15 cellular contexts compared by ENCODE assay signal in genomic region chr1:173601588-173601987, GRCh38. TPM values are rescaled to one million over a fixed set of nuclear protein-coding genes. Genes with fewer than 3 reads are reported as not detected.
A peak's percentile ranks its signal among the peaks of the same experiment; 100 is the strongest.
DNase-seq lines count a peak whose midpoint lies in the region; ATAC-seq and TF ChIP-seq lines count a peak whose summit lies in the region.
"Had no signal": no experiment of that assay in that cellular context is flagged by ENCODE, and none has a peak within 500 bp of the region (broad histone marks: within the 10 kb centered on the region; RNA-seq: fewer than 3 reads in every experiment).

No MANE protein-coding gene starts in this region.

- H3K4me1 Mint-ChIP-seq in activated B cell treated with CpG ODN at 0.5 μM for 24 hours: peaks cover 18% of the 10 kb centered on the region
- H3K4me1 Mint-ChIP-seq: WTC11 had no signal

- H3K27ac ChIP-seq in RWPE1: no peak overlapping the region
- H3K27ac ChIP-seq: SJCRH30 had no signal

- peaks cover 8% of the 10 kb centered on the region for H3K27me3 Mint-ChIP-seq in activated B cell treated with CpG ODN at 0.5 μM for 24 hours

- TF ChIP-seq CTCF in GM10248 (IDR thresholded peaks at IDR 0.05; ENCODE audit: control extremely low read depth, extremely low read depth, low read depth, missing control alignments) (no peak), activated B cell treated with CpG ODN at 0.5 μM for 24 hours (IDR thresholded peaks at IDR 0.05) (no peak), RWPE1 (conservative IDR thresholded peaks at IDR 0.05; ENCODE audit: low read depth) (no peak)

- DNase-seq in GM10248 (ENCODE audit: extremely low spot score) (peak; percentile 15), activated B cell treated with CpG ODN at 0.5 μM for 24 hours (no peak), SIG-M5 treated with dmso at 0.1 percent for 504 hours (lab: John Stamatoyannopoulos, UW; ENCODE audit: unreplicated experiment) (no peak), RWPE1 (ENCODE audit: low spot score) (no peak), germinal center (ENCODE audit: low spot score) (no peak), OCI-M2 (lab: John Stamatoyannopoulos, UW; ENCODE audit: unreplicated experiment) (no peak)
- DNase-seq: aorta; foreskin fibroblast; GOT3; NCI-H226; SJCRH30; stimulated activated naive CD8-positive, alpha-beta T cell treated with anti-CD3 and anti-CD28 coated beads, Interleukin-15, Interleukin-2, amounts not matched to agents 100 U/mL and 50 U/mL, for 24 hours had no signal

- intact Hi-C loops in activated B cell treated with CpG ODN at 0.5 μM for 24 hours (cut with micrococcal nuclease): no loop called here

- H3K4me3 Mint-ChIP-seq in activated B cell treated with CpG ODN at 0.5 μM for 24 hours: no peak overlapping the region
- H3K4me3 Mint-ChIP-seq: WTC11 had no signal

- CTCF ChIA-PET in GM10248 (lab: Yijun Ruan, JAX) (no interaction called here), activated B cell treated with CpG ODN at 0.5 μM for 24 hours (lab: Charles Lee) (no interaction called here), RWPE1 (lab: Yijun Ruan, JAX) (no interaction called here)

- peak; percentile 55 for ATAC-seq in GM21423 (IDR thresholded peaks at IDR 0.05; ENCODE audit: unreplicated experiment)
- ATAC-seq in HG03159 (IDR thresholded peaks at IDR 0.05; ENCODE audit: unreplicated experiment): peak; percentile 70
- ATAC-seq in activated B cell treated with CpG ODN at 0.5 μM for 24 hours (ENCODE audit: low read depth): peak; percentile 21
- ATAC-seq: stimulated activated naive CD8-positive, alpha-beta T cell treated with anti-CD3 and anti-CD28 coated beads, Interleukin-15, Interleukin-2, amounts not matched to agents 100 U/mL and 50 U/mL, for 24 hours; WTC11 had no signal

- H3K27ac Mint-ChIP-seq in activated B cell treated with CpG ODN at 0.5 μM for 24 hours: no peak overlapping the region
- H3K27ac Mint-ChIP-seq: WTC11 had no signal

- H3K36me3 Mint-ChIP-seq in activated B cell treated with CpG ODN at 0.5 μM for 24 hours (ENCODE audit: low read depth): no peaks in the 10 kb centered on the region
- H3K36me3 Mint-ChIP-seq: WTC11 had no signal

- POLR2A ChIA-PET in GM10248 (lab: Yijun Ruan, JAX) (no interaction called here), activated B cell treated with CpG ODN at 0.5 μM for 24 hours (lab: Charles Lee) (no interaction called here), RWPE1 (lab: Yijun Ruan, JAX; ENCODE audit: low non-redundant PET) (no interaction called here)

- no peaks in the 10 kb centered on the region for H3K9me3 Mint-ChIP-seq in activated B cell treated with CpG ODN at 0.5 μM for 24 hours

RNA-seq across cellular contexts. Expression of gene SLC9C2, which starts 1.3 kb away (rescaled TPM):
- not detected in 2 replicates for total RNA-seq in activated B cell treated with CpG ODN at 0.5 μM for 24 hours
- total RNA-seq: aorta, SJCRH30, WTC11 had no signal

RNA-seq across cellular contexts. Expression of gene TEX50, which starts 33.5 kb away (rescaled TPM):
- not detected in 2 replicates for total RNA-seq in activated B cell treated with CpG ODN at 0.5 μM for 24 hours
- total RNA-seq: aorta, SJCRH30, WTC11 had no signal
